In the genomic region with DNA sequence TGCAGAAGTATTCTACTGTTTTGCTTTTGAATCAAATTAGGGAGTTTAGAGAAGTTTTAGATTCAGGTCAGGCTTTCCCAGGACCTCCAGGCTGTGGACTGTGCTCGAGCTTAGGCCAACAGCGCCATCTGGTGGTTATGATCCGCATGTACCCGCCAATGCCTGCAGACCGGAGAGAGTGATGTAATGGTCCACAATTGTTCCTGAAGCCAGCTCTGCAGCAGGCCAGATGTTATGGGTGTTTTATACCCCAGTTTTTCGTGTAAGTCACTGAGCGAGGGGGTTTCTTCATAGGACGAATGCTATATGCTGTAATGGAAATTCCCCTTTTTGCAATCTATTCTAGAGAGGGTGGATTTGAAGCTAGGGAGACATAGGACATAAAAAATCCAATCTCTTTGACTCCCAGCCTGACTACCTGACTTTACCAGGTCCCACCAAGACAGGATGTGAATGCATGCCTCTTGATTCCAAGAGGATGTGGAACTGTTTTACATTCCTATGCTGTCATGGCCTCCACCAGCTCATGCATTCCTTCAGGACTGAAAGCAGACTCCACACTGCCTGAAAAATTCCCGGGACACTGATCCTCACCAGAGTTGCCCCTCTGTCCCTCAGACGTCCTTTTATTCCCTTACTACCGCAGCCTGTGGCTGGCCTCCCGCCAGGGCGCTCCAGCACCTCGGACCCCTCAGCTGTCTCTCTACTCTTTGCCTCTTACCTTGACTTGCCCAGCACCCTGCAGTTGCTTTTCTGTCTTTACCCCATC, we compare ENCODE assay signal across 8 cellular contexts. TPM values are rescaled to one million over a fixed set of nuclear protein-coding genes. Genes with fewer than 3 reads are reported as not detected.
A peak's percentile ranks its signal among the peaks of the same experiment; 100 is the strongest.
DNase-seq lines count a peak whose midpoint lies in the region; ATAC-seq and TF ChIP-seq lines count a peak whose summit lies in the region.

No MANE protein-coding gene starts in this region.

- peaks cover 6% of the 10 kb centered on the region for H3K27me3 Mint-ChIP-seq in glutamatergic neuron (ENCODE audit: unreplicated experiment)

- H3K27ac ChIP-seq in KMS-11 = peak overlapping the region; percentile 99
- no peak overlapping the region for H3K27ac ChIP-seq in SJSA1
- no peak overlapping the region for H3K27ac ChIP-seq in thoracic aorta

- H2AFZ ChIP-seq in KMS-11 (ENCODE audit: low read depth) = peak overlapping the region; percentile 96

- peaks cover 6% of the 10 kb centered on the region for H3K9me3 Mint-ChIP-seq in glutamatergic neuron (ENCODE audit: unreplicated experiment)

- ATAC-seq in GM21786 (IDR thresholded peaks at IDR 0.05; ENCODE audit: unreplicated experiment) = peak; percentile 77
- ATAC-seq in omental fat pad (ENCODE audit: low FRiP score) = peak; percentile 90
- peak; percentile 67 for ATAC-seq in thoracic aorta (ENCODE audit: insufficient number of reproducible peaks, low FRiP score, low read depth)

- peak overlapping the region; percentile 75 for H3K4me3 Mint-ChIP-seq in glutamatergic neuron (ENCODE audit: unreplicated experiment)

- H3K36me3 ChIP-seq in KMS-11 (ENCODE audit: insufficient read depth) (no peaks in the 10 kb centered on the region), SJSA1 (no peaks in the 10 kb centered on the region), thoracic aorta (no peaks in the 10 kb centered on the region)

- H3K9me3 ChIP-seq in SJSA1 (replicated peaks) (no peaks in the 10 kb centered on the region), thoracic aorta (no peaks in the 10 kb centered on the region)

- no peaks in the 10 kb centered on the region for H3K79me2 ChIP-seq in KMS-11 (ENCODE audit: insufficient read depth, low read depth)

- H3K9ac ChIP-seq in KMS-11 = peak overlapping the region; percentile 94

- peak overlapping the region; percentile 81 for H3K4me2 ChIP-seq in KMS-11

- no peaks in the 10 kb centered on the region for H4K20me1 ChIP-seq in KMS-11 (ENCODE audit: insufficient read depth)

- H3K4me1 ChIP-seq in KMS-11 (ENCODE audit: low read depth, poor library complexity, severe bottlenecking) (peaks cover 56% of the 10 kb centered on the region), SJSA1 (replicated peaks) (no peaks in the 10 kb centered on the region), thoracic aorta (ENCODE audit: control insufficient read depth in 1 of 2, low read depth in 2 of 2) (peaks cover 7 to 10% of the 10 kb centered on the region in 2 donors)

- DNase-seq in ELR (ENCODE audit: low read depth) (peak; percentile 58), SJSA1 (ENCODE audit: low read depth in 1 of 2, low spot score in 2 of 2) (peak; percentile 33 to 67), glutamatergic neuron (peak; percentile 91), omental fat pad (ENCODE audit: low spot score) (peak; percentile 90), thoracic aorta (ENCODE audit: low spot score) (peak; percentile 53)
- peak; percentile 82 for DNase-seq in activated naive CD4-positive, alpha-beta T cell treated with anti-CD3 and anti-CD28 coated beads, Interleukin-2, amount 50 U/mL, for 16 hours

- H3K27ac Mint-ChIP-seq in glutamatergic neuron (ENCODE audit: unreplicated experiment) = peak overlapping the region; percentile 77

- H3K4me3 ChIP-seq in KMS-11 (IDR thresholded peaks at IDR 0.05; ENCODE audit: insufficient read depth, low read depth, low read length) (no peak overlapping the region), SJSA1 (no peak overlapping the region), thoracic aorta (peak overlapping the region; percentile 71)

- H3K4me1 Mint-ChIP-seq in glutamatergic neuron (ENCODE audit: low read depth, unreplicated experiment) = peaks cover 6% of the 10 kb centered on the region

- no peaks in the 10 kb centered on the region for H3K27me3 ChIP-seq in KMS-11 (ENCODE audit: insufficient read depth, low read depth)
- H3K27me3 ChIP-seq in SJSA1 (replicated peaks) = no peaks in the 10 kb centered on the region
- no peaks in the 10 kb centered on the region for H3K27me3 ChIP-seq in thoracic aorta (replicated peaks; ENCODE audit: insufficient read depth)

- peaks cover 2% of the 10 kb centered on the region for H3K36me3 Mint-ChIP-seq in glutamatergic neuron (ENCODE audit: unreplicated experiment)

- TF ChIP-seq CTCF in KMS-11 (conservative IDR thresholded peaks at IDR 0.05; ENCODE audit: low read depth, low read length) (peak; percentile 98), glutamatergic neuron (IDR thresholded peaks at IDR 0.05; ENCODE audit: partially characterized antibody, unreplicated experiment) (peak; percentile 98), omental fat pad (IDR thresholded peaks at IDR 0.05) (peak in 2 of 3 donors; percentile 75 to 79), thoracic aorta (IDR thresholded peaks at IDR 0.05) (peak; percentile 90)

RNA-seq across cellular contexts. Expression of a gene that starts 41.2 kb away (rescaled TPM):
- total RNA-seq in SJSA1 (2014; rRNA removed; shearing (Covaris generic)) = not detected in 2 replicates
- total RNA-seq in glutamatergic neuron (ENCODE audit: unreplicated experiment) = not detected
- 10 to 100 TPM in 2 of 4 donors, 1 to 10 TPM in 2; 2.7 to 11.6 (median 8.1) TPM for total RNA-seq in omental fat pad
- 1 to 10 TPM; 4.5 to 6.5 TPM for total RNA-seq in thoracic aorta
